In genomic region chr3:133661454-133662255, GRCh38 we compare ENCODE assay signal across 1 cellular context.
TF ChIP-seq lines count a peak whose summit lies in the region.

Gene TOPBP1 (minus strand): TSS chr3:133661941. CDS start chr3:133661127, 814 bp downstream.

TF ChIP-seq in GM12878, 131 proteins besides CTCF, POLR2A, EP300 and RAD21 (continued from another document and continues in another):
- TF ChIP-seq, protein P1, sequence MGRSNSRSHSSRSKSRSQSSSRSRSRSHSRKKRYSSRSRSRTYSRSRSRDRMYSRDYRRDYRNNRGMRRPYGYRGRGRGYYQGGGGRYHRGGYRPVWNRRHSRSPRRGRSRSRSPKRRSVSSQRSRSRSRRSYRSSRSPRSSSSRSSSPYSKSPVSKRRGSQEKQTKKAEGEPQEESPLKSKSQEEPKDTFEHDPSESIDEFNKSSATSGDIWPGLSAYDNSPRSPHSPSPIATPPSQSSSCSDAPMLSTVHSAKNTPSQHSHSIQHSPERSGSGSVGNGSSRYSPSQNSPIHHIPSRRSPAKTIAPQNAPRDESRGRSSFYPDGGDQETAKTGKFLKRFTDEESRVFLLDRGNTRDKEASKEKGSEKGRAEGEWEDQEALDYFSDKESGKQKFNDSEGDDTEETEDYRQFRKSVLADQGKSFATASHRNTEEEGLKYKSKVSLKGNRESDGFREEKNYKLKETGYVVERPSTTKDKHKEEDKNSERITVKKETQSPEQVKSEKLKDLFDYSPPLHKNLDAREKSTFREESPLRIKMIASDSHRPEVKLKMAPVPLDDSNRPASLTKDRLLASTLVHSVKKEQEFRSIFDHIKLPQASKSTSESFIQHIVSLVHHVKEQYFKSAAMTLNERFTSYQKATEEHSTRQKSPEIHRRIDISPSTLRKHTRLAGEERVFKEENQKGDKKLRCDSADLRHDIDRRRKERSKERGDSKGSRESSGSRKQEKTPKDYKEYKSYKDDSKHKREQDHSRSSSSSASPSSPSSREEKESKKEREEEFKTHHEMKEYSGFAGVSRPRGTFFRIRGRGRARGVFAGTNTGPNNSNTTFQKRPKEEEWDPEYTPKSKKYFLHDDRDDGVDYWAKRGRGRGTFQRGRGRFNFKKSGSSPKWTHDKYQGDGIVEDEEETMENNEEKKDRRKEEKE (IDR thresholded peaks at IDR 0.05), result no peak
- TF ChIP-seq GABPA (IDR thresholded peaks at IDR 0.05; ENCODE audit: low read depth) (peak; percentile 92), USF2 (IDR thresholded peaks at IDR 0.05; ENCODE audit: borderline replicate concordance, low read depth, low read length) (no peak), RB1 (IDR thresholded peaks at IDR 0.05; ENCODE audit: borderline replicate concordance) (peak; percentile 96; the same call in 1 of the 2 replicates), GATAD2B (conservative IDR thresholded peaks at IDR 0.05; ENCODE audit: low read depth) (peak; percentile 93), MTA3 (IDR thresholded peaks at IDR 0.05; ENCODE audit: borderline replicate concordance, low read length) (no peak), SPI1 (IDR thresholded peaks at IDR 0.05; ENCODE audit: borderline replicate concordance, insufficient read depth, low read depth, low read length) (peak; percentile 59; the same call in 1 of the 2 replicates), CHD2 (IDR thresholded peaks at IDR 0.05; ENCODE audit: borderline replicate concordance, low read depth, low read length) (peak; percentile 36; the same call in 1 of the 2 replicates), PML (IDR thresholded peaks at IDR 0.05; ENCODE audit: low read length) (peak; percentile 13; the same call in 1 of the 2 replicates), SIX5 (IDR thresholded peaks at IDR 0.05; ENCODE audit: low read depth, low read length, severe bottlenecking) (no peak), SREBF1 (IDR thresholded peaks at IDR 0.05; ENCODE audit: low read length) (no peak), FOS (IDR thresholded peaks at IDR 0.05; ENCODE audit: borderline replicate concordance, extremely low read depth, insufficient read length) (no peak), PBX3 (IDR thresholded peaks at IDR 0.05; ENCODE audit: insufficient replicate concordance, low read depth, low read length) (no peak), POU2F2 (IDR thresholded peaks at IDR 0.05; ENCODE audit: borderline replicate concordance, low read depth, low read length) (peak; percentile 45; the same call in 1 of the 3 replicates), HCFC1 (IDR thresholded peaks at IDR 0.05; ENCODE audit: low read length) (peak; percentile 58), KDM1A (IDR thresholded peaks at IDR 0.05; ENCODE audit: borderline replicate concordance) (no peak), NR2C1 (IDR thresholded peaks at IDR 0.05) (peak; percentile 48; the same call in 1 of the 2 replicates), MYB (IDR thresholded peaks at IDR 0.05; ENCODE audit: borderline replicate concordance, low read depth, low read length) (no peak), ZSCAN29 (IDR thresholded peaks at IDR 0.05) (no peak), ZBTB4 (CRISPR knock-in tag; IDR thresholded peaks at IDR 0.05) (no peak), ZNF274 (IDR thresholded peaks at IDR 0.05; ENCODE audit: insufficient read depth, insufficient read length) (no peak), DPF2 (IDR thresholded peaks at IDR 0.05) (peak; percentile 40; the same call in 1 of the 2 replicates), NRF1 (conservative IDR thresholded peaks at IDR 0.05; ENCODE audit: low read depth, low read length) (no peak), ZNF217 (IDR thresholded peaks at IDR 0.05) (no peak), TCF3 (IDR thresholded peaks at IDR 0.05; ENCODE audit: borderline replicate concordance, insufficient read depth, low read depth, low read length) (0 out of 2 replicates have a peak, but pooled peaks have one; percentile 61), SMAD5 (IDR thresholded peaks at IDR 0.05; ENCODE audit: low read depth) (no peak), BACH1 (IDR thresholded peaks at IDR 0.05; ENCODE audit: borderline replicate concordance) (0 out of 2 replicates have a peak, but pooled peaks have one; percentile 22), PAX5 (IDR thresholded peaks at IDR 0.05; ENCODE audit: borderline replicate concordance, low read depth, low read length) (peak; percentile 26; the same call in 1 of the 2 replicates), ASH2L (IDR thresholded peaks at IDR 0.05; ENCODE audit: borderline replicate concordance, low read depth) (no peak), BHLHE40 (IDR thresholded peaks at IDR 0.05; ENCODE audit: borderline replicate concordance in 1 of 2, low read depth in 2 of 2, low read length in 1 of 2) (peak; percentile 69 to 72; a peak in 3 of 4 replicates), CBFB (IDR thresholded peaks at IDR 0.05; ENCODE audit: low read depth) (0 out of 2 replicates have a peak, but pooled peaks have one; percentile 22), TBL1XR1 (IDR thresholded peaks at IDR 0.05; ENCODE audit: low read depth, low read length) (no peak), BMI1 (IDR thresholded peaks at IDR 0.05; ENCODE audit: borderline replicate concordance) (no peak), NFIC (IDR thresholded peaks at IDR 0.05; ENCODE audit: low read depth, low read length) (no peak), ATF7 (IDR thresholded peaks at IDR 0.05; ENCODE audit: low read depth) (peak; percentile 78), RELA (IDR thresholded peaks at IDR 0.05; ENCODE audit: borderline replicate concordance, partially characterized antibody) (no peak)
- TF ChIP-seq, protein P2, sequence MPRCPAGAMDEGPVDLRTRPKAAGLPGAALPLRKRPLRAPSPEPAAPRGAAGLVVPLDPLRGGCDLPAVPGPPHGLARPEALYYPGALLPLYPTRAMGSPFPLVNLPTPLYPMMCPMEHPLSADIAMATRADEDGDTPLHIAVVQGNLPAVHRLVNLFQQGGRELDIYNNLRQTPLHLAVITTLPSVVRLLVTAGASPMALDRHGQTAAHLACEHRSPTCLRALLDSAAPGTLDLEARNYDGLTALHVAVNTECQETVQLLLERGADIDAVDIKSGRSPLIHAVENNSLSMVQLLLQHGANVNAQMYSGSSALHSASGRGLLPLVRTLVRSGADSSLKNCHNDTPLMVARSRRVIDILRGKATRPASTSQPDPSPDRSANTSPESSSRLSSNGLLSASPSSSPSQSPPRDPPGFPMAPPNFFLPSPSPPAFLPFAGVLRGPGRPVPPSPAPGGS (IDR thresholded peaks at IDR 0.05; ENCODE audit: borderline replicate concordance, insufficient read depth, low read depth, low read length, poor library complexity, severe bottlenecking), result no peak
- TF ChIP-seq, protein P3, sequence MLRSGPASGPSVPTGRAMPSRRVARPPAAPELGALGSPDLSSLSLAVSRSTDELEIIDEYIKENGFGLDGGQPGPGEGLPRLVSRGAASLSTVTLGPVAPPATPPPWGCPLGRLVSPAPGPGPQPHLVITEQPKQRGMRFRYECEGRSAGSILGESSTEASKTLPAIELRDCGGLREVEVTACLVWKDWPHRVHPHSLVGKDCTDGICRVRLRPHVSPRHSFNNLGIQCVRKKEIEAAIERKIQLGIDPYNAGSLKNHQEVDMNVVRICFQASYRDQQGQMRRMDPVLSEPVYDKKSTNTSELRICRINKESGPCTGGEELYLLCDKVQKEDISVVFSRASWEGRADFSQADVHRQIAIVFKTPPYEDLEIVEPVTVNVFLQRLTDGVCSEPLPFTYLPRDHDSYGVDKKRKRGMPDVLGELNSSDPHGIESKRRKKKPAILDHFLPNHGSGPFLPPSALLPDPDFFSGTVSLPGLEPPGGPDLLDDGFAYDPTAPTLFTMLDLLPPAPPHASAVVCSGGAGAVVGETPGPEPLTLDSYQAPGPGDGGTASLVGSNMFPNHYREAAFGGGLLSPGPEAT (IDR thresholded peaks at IDR 0.05; ENCODE audit: low read depth), result 0 out of 2 replicates have a peak, but pooled peaks have one; percentile 44
- TF ChIP-seq, protein P4, sequence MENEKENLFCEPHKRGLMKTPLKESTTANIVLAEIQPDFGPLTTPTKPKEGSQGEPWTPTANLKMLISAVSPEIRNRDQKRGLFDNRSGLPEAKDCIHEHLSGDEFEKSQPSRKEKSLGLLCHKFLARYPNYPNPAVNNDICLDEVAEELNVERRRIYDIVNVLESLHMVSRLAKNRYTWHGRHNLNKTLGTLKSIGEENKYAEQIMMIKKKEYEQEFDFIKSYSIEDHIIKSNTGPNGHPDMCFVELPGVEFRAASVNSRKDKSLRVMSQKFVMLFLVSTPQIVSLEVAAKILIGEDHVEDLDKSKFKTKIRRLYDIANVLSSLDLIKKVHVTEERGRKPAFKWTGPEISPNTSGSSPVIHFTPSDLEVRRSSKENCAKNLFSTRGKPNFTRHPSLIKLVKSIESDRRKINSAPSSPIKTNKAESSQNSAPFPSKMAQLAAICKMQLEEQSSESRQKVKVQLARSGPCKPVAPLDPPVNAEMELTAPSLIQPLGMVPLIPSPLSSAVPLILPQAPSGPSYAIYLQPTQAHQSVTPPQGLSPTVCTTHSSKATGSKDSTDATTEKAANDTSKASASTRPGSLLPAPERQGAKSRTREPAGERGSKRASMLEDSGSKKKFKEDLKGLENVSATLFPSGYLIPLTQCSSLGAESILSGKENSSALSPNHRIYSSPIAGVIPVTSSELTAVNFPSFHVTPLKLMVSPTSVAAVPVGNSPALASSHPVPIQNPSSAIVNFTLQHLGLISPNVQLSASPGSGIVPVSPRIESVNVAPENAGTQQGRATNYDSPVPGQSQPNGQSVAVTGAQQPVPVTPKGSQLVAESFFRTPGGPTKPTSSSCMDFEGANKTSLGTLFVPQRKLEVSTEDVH (IDR thresholded peaks at IDR 0.05; ENCODE audit: low read depth, partially characterized antibody), result peak; percentile 96
- TF ChIP-seq, protein P5, sequence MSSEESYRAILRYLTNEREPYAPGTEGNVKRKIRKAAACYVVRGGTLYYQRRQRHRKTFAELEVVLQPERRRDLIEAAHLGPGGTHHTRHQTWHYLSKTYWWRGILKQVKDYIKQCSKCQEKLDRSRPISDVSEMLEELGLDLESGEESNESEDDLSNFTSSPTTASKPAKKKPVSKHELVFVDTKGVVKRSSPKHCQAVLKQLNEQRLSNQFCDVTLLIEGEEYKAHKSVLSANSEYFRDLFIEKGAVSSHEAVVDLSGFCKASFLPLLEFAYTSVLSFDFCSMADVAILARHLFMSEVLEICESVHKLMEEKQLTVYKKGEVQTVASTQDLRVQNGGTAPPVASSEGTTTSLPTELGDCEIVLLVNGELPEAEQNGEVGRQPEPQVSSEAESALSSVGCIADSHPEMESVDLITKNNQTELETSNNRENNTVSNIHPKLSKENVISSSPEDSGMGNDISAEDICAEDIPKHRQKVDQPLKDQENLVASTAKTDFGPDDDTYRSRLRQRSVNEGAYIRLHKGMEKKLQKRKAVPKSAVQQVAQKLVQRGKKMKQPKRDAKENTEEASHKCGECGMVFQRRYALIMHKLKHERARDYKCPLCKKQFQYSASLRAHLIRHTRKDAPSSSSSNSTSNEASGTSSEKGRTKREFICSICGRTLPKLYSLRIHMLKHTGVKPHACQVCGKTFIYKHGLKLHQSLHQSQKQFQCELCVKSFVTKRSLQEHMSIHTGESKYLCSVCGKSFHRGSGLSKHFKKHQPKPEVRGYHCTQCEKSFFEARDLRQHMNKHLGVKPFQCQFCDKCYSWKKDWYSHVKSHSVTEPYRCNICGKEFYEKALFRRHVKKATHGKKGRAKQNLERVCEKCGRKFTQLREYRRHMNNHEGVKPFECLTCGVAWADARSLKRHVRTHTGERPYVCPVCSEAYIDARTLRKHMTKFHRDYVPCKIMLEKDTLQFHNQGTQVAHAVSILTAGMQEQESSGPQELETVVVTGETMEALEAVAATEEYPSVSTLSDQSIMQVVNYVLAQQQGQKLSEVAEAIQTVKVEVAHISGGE (CRISPR knock-in tag; IDR thresholded peaks at IDR 0.05), result 0 out of 2 replicates have a peak, but pooled peaks have one; percentile 12
- TF ChIP-seq, protein P6, sequence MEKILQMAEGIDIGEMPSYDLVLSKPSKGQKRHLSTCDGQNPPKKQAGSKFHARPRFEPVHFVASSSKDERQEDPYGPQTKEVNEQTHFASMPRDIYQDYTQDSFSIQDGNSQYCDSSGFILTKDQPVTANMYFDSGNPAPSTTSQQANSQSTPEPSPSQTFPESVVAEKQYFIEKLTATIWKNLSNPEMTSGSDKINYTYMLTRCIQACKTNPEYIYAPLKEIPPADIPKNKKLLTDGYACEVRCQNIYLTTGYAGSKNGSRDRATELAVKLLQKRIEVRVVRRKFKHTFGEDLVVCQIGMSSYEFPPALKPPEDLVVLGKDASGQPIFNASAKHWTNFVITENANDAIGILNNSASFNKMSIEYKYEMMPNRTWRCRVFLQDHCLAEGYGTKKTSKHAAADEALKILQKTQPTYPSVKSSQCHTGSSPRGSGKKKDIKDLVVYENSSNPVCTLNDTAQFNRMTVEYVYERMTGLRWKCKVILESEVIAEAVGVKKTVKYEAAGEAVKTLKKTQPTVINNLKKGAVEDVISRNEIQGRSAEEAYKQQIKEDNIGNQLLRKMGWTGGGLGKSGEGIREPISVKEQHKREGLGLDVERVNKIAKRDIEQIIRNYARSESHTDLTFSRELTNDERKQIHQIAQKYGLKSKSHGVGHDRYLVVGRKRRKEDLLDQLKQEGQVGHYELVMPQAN (conservative IDR thresholded peaks at IDR 0.05), result peak; percentile 96
